27 cellular contexts compared by ENCODE assay signal in genomic region chr18:44651918-44652317, GRCh38. TPM values are rescaled to one million over a fixed set of nuclear protein-coding genes. Genes with fewer than 3 reads are reported as not detected.
DNase-seq lines count a peak whose midpoint lies in the region; ATAC-seq and TF ChIP-seq lines count a peak whose summit lies in the region.
"Had no signal": no experiment of that assay in that cellular context is flagged by ENCODE, and none has a peak within 500 bp of the region (broad histone marks: within the 10 kb centered on the region; RNA-seq: fewer than 3 reads in every experiment).

No MANE protein-coding gene starts in this region.

- TF ChIP-seq CTCF in RWPE2 (IDR thresholded peaks at IDR 0.05; ENCODE audit: poor library complexity, severe bottlenecking) (no peak), smooth muscle cell (IDR thresholded peaks at IDR 0.05; ENCODE audit: borderline replicate concordance, insufficient read depth, poor library complexity, severe bottlenecking) (no peak), colonic mucosa (IDR thresholded peaks at IDR 0.05) (no peak)

- H2AFZ ChIP-seq in GM23248 (no peak overlapping the region), smooth muscle cell (ENCODE audit: low read depth) (no peak overlapping the region)

- H3K9me3 ChIP-seq in GM23248 (ENCODE audit: low read depth) (no peaks in the 10 kb centered on the region), RWPE2 (ENCODE audit: severe bottlenecking) (no peaks in the 10 kb centered on the region), smooth muscle cell (replicated peaks; ENCODE audit: low read depth) (no peaks in the 10 kb centered on the region), colonic mucosa (no peaks in the 10 kb centered on the region)
- H3K9me3 ChIP-seq: esophagus squamous epithelium, HAP-1, right lobe of liver, upper lobe of left lung had no signal

- in situ Hi-C loops in GM23248 (cut with MboI): loop anchor here (25.0 kb wide), 2 partner anchors 515 to 990 kb away; no protein-coding TSS in a partner anchor

- WGBS in GM23248 (ENCODE audit: low coverage in 1 of 2, low lambda C conversion rate in 2 of 2, missing lambda C conversion rate in 2 of 2), 2 experiments: 96 to 98% methylated on average over 1 of the region's 1 CpG
- WGBS in smooth muscle cell (ENCODE audit: low lambda C conversion rate): 90% methylated on average over 1 of the region's 1 CpG

- peak; percentile 23 for DNase-seq in GM23248
- DNase-seq in RWPE2 (ENCODE audit: low spot score): no peak
- peak; percentile 74 for DNase-seq in islet precursor cell
- DNase-seq in smooth muscle cell (lab: John Stamatoyannopoulos, UW; ENCODE audit: unreplicated experiment): no peak
- DNase-seq in colonic mucosa: no peak
- no peak for DNase-seq in activated CD4-positive, alpha-beta T cell treated with anti-CD3 and anti-CD28 coated beads for 4 hours
- DNase-seq: activated CD4-positive, alpha-beta memory T cell treated with anti-CD3 and anti-CD28 coated beads for 36 hours; activated CD8-positive, alpha-beta memory T cell treated with anti-CD3 and anti-CD28 coated beads, Interleukin-2, amount 50 U/mL, for 48 hours; anterior cingulate cortex; caudate nucleus; CD4-positive, CD25-positive, alpha-beta regulatory T cell; esophagus squamous epithelium; foreskin melanocyte; NCI-H2081; NCI-H2227 treated with DMSO at 0.1 percent for 48 hours; NCI-H69; posterior cingulate gyrus; right lobe of liver; stimulated activated CD4-positive, alpha-beta T cell treated with anti-CD3 and anti-CD28 coated beads, Interleukin-4, amount 100 ng/mL, for 4 hours; substantia nigra; upper lobe of left lung had no signal

- H3K4me1 ChIP-seq in GM23248 (ENCODE audit: insufficient read depth) (peaks cover 24% of the 10 kb centered on the region), RWPE2 (ENCODE audit: insufficient read depth, poor library complexity, severe bottlenecking) (peaks cover 25% of the 10 kb centered on the region), smooth muscle cell (ENCODE audit: low read depth) (peaks cover 7% of the 10 kb centered on the region), colonic mucosa (no peaks in the 10 kb centered on the region)
- H3K4me1 ChIP-seq: HAP-1, right lobe of liver had no signal

- H3K9ac ChIP-seq in GM23248 (no peak overlapping the region), smooth muscle cell (ENCODE audit: low read depth) (no peak overlapping the region), colonic mucosa (ENCODE audit: low read depth in 2 of 2, low read length in 2 of 2) (no peak overlapping the region)

- no peaks in the 10 kb centered on the region for H3K36me3 ChIP-seq in GM23248 (ENCODE audit: low read depth)
- H3K36me3 ChIP-seq in RWPE2 (ENCODE audit: low read depth): no peaks in the 10 kb centered on the region
- H3K36me3 ChIP-seq in smooth muscle cell (ENCODE audit: low read depth): no peaks in the 10 kb centered on the region
- H3K36me3 ChIP-seq in colonic mucosa: no peaks in the 10 kb centered on the region
- H3K36me3 ChIP-seq: esophagus squamous epithelium, HAP-1, right lobe of liver, upper lobe of left lung had no signal

- H3K4me3 ChIP-seq in GM23248: no peak overlapping the region
- no peak overlapping the region for H3K4me3 ChIP-seq in RWPE2 (ENCODE audit: severe bottlenecking)
- H3K4me3 ChIP-seq in smooth muscle cell: no peak overlapping the region
- no peak overlapping the region for H3K4me3 ChIP-seq in colonic mucosa
- H3K4me3 ChIP-seq: esophagus squamous epithelium, HAP-1, right lobe of liver, SK-N-MC, upper lobe of left lung had no signal

- H3K27ac ChIP-seq in GM23248 (no peak overlapping the region), RWPE2 (ENCODE audit: poor library complexity, severe bottlenecking) (peak overlapping the region; percentile 40), smooth muscle cell (ENCODE audit: low read depth) (peak overlapping the region; percentile 39), colonic mucosa (no peak overlapping the region)
- H3K27ac ChIP-seq: esophagus squamous epithelium, right lobe of liver, SK-N-MC, upper lobe of left lung had no signal

- H3K79me2 ChIP-seq in GM23248 (ENCODE audit: insufficient read depth) (no peaks in the 10 kb centered on the region), smooth muscle cell (ENCODE audit: low read depth) (no peaks in the 10 kb centered on the region)

- no peak for ATAC-seq in RWPE2 (ENCODE audit: low read depth)
- no peak for ATAC-seq in GM21390 (IDR thresholded peaks at IDR 0.05; ENCODE audit: unreplicated experiment)
- ATAC-seq: activated CD4-positive, CD25-positive, alpha-beta regulatory T cell treated with anti-CD3 and anti-CD28 coated beads, Interleukin-2, amount 50 U/mL, for 24 hours; activated T-helper 17 cell treated with anti-CD3 and anti-CD28 coated beads, Interleukin-2, amount 50 U/mL, for 72 hours; right lobe of liver; stimulated activated memory B cell treated with anti-CD40 and anti-IgM and Interleukin-4, amounts not matched to agents 10 μg/mL and 1 μg/mL and 100 μg/mL, for 72 hours had no signal

- intact Hi-C loops in colonic mucosa (cut with DNase I): no loop called here

- no peaks in the 10 kb centered on the region for H3K9me2 ChIP-seq in GM23248 (ENCODE audit: insufficient read depth)

- H3K27me3 ChIP-seq in GM23248 (replicated peaks; ENCODE audit: insufficient read depth): no peaks in the 10 kb centered on the region
- H3K27me3 ChIP-seq in RWPE2 (ENCODE audit: insufficient read depth, poor library complexity, severe bottlenecking): no peaks in the 10 kb centered on the region
- no peaks in the 10 kb centered on the region for H3K27me3 ChIP-seq in smooth muscle cell (ENCODE audit: low read depth)
- no peaks in the 10 kb centered on the region for H3K27me3 ChIP-seq in colonic mucosa
- H3K27me3 ChIP-seq: esophagus squamous epithelium, right lobe of liver, upper lobe of left lung had no signal

- H3K4me2 ChIP-seq in GM23248 (ENCODE audit: unreplicated experiment) (peak overlapping the region; percentile 35), smooth muscle cell (peak overlapping the region; percentile 39)

- H3F3A ChIP-seq in GM23248 (ENCODE audit: insufficient read depth) (peaks cover 9% of the 10 kb centered on the region; the same call in 1 of the 2 replicates), smooth muscle cell (ENCODE audit: low read depth) (peaks cover 11% of the 10 kb centered on the region)

- H4K20me1 ChIP-seq in GM23248 (ENCODE audit: insufficient read depth): no peaks in the 10 kb centered on the region
- no peaks in the 10 kb centered on the region for H4K20me1 ChIP-seq in smooth muscle cell (ENCODE audit: low read depth)

RNA-seq across cellular contexts. Expression of gene SETBP1, which starts 28.8 kb away (rescaled TPM):
- total RNA-seq in GM23248 (2014; rRNA removed; shearing (Covaris generic)): 4.1 and 5.2 TPM in 2 replicates
- polyA plus RNA-seq in GM23248 (2016; fragmentation: Nextera tagmentation; extraction: Ambion mirVana) (0.91 and 1.3 TPM in 2 replicates), smooth muscle cell (4.7 and 6.1 TPM in 2 replicates)
- total RNA-seq in smooth muscle cell (17.7 and 19.2 TPM in 2 replicates), colonic mucosa (10 to 100 TPM in 1 of 2 donors, 1 to 10 TPM in 1; 9.6 to 11.8 TPM)

Comparison
In these comparisons a context has a peak if more than half of its experiments do, and no peak if none do; other contexts are left out.
1. DNase-seq: peak in GM23248 (single experiment) and islet precursor cell (single experiment); none in RWPE2 (single experiment), smooth muscle cell (single experiment), colonic mucosa (single experiment) and activated CD4-positive, alpha-beta T cell treated with anti-CD3 and anti-CD28 coated beads for 4 hours (0 of 2).
2. H3K27ac ChIP-seq: peak in RWPE2 (single experiment) and smooth muscle cell (single experiment); none in GM23248 (single experiment) and colonic mucosa (single experiment).